In genomic region chr16:7967986-7968509, GRCh38 we compare ENCODE assay signal across 20 cellular contexts.
"Had no signal": no experiment of that assay in that cellular context is flagged by ENCODE, and none has a peak within 500 bp of the region (broad histone marks: within the 10 kb centered on the region; RNA-seq: fewer than 3 reads in every experiment).

No MANE protein-coding gene starts in this region.

- H3K27me3 ChIP-seq: SJCRH30 had no signal

- H3K4me2 ChIP-seq: KMS-11 had no signal

- H3K36me3 ChIP-seq: MG63, SJCRH30 had no signal

- H3K4me3 ChIP-seq: K562, MG63, SJCRH30 had no signal

- H3K9me3 ChIP-seq: MG63, SJCRH30 had no signal

- H3K27ac ChIP-seq: KMS-11, SJCRH30 had no signal

- H3K36me3 Mint-ChIP-seq: IgD-negative memory B cell had no signal

- H3K4me3 Mint-ChIP-seq: IgD-negative memory B cell had no signal

- H3K9ac ChIP-seq: KMS-11 had no signal

- H3K4me1 ChIP-seq: SJCRH30 had no signal

- H3K27me3 Mint-ChIP-seq: IgD-negative memory B cell had no signal

- DNase-seq: MG63, NCI-H1092, NCI-H1105 treated with DMSO at 0.1 percent for 48 hours, NCI-H1417 treated with DMSO at 0.1 percent for 48 hours, NCI-H146, NCI-H1694 treated with DMSO at 0.1 percent for 48 hours, NCI-H1930, NCI-H2081, NCI-H2107, NCI-H2227 treated with DMSO at 0.1 percent for 48 hours, NCI-H524, NCI-H526 treated with DMSO at 0.1 percent for 48 hours, NCI-H748 treated with DMSO at 0.1 percent for 48 hours, SHP77 treated with DMSO at 0.1 percent for 48 hours, SJCRH30 had no signal

- H3K27ac Mint-ChIP-seq: IgD-negative memory B cell had no signal

- H3K4me1 Mint-ChIP-seq: IgD-negative memory B cell had no signal

- FAIRE-seq: HTR-8/SVneo, K562, RCC 7860 had no signal
